In genomic region chr3:56855856-56856538, GRCh38 we compare ENCODE assay signal across 1 cellular context.
TF ChIP-seq lines count a peak whose summit lies in the region.

No MANE protein-coding gene starts in this region.

TF ChIP-seq in HepG2, 621 proteins besides CTCF, POLR2A, EP300 and RAD21 (continued from another document):
- peak; percentile 64; the same call in 1 of the 2 replicates for TF ChIP-seq ZNF580 (CRISPR knock-in tag; IDR thresholded peaks at IDR 0.05; ENCODE audit: borderline replicate concordance, low read depth)
- TF ChIP-seq SOX6 (IDR thresholded peaks at IDR 0.05): no peak
- peak; percentile 27; the same call in 1 of the 2 replicates for TF ChIP-seq SOX6 (CRISPR knock-in tag; IDR thresholded peaks at IDR 0.05)
- TF ChIP-seq NFKB2 (CRISPR knock-in tag; IDR thresholded peaks at IDR 0.05; ENCODE audit: borderline replicate concordance): no peak
- TF ChIP-seq ZFX (CRISPR knock-in tag; IDR thresholded peaks at IDR 0.05; ENCODE audit: low read depth): no peak
- TF ChIP-seq RNF219 (CRISPR knock-in tag; IDR thresholded peaks at IDR 0.05): no peak
- no peak for TF ChIP-seq CBFB (CRISPR knock-in tag; IDR thresholded peaks at IDR 0.05)
- no peak for TF ChIP-seq MEF2D (CRISPR knock-in tag; IDR thresholded peaks at IDR 0.05)
- no peak for TF ChIP-seq SAFB2 (CRISPR knock-in tag; IDR thresholded peaks at IDR 0.05; ENCODE audit: borderline replicate concordance, low read depth)
- peak; percentile 45; the same call in 1 of the 2 replicates for TF ChIP-seq ZMYM4 (CRISPR knock-in tag; IDR thresholded peaks at IDR 0.05)
